In genomic region chrX:15906544-15906943, GRCh38 we compare ENCODE assay signal across 22 cellular contexts.
"Had no signal": no experiment of that assay in that cellular context is flagged by ENCODE, and none has a peak within 500 bp of the region (broad histone marks: within the 10 kb centered on the region; RNA-seq: fewer than 3 reads in every experiment).

No MANE protein-coding gene starts in this region.

- H3K4me1 ChIP-seq: breast epithelium, prostate gland, stomach, suprapubic skin had no signal

- H3K9me3 ChIP-seq: breast epithelium, ovary, prostate gland, suprapubic skin, tibial nerve had no signal

- H3K4me3 Mint-ChIP-seq: activated CD4-positive, alpha-beta T cell treated with anti-CD3 and anti-CD28 coated beads, Interleukin-2, amount 10 ng/mL, durations not matched to agents 7 days and 5 days; activated CD8-positive, alpha-beta memory T cell treated with anti-CD3 and anti-CD28 coated beads, Interleukin-2, amount 10 ng/mL, durations not matched to agents 7 days and 5 days; activated CD8-positive, alpha-beta T cell treated with anti-CD3 and anti-CD28 coated beads for 36 hours; natural killer cell; T-cell; T-helper 2 cell treated with Interferon-gamma antibody and Interleukin-4, amounts not matched to agents 5 μg/mL and 100 μg/mL, for 36 hours had no signal

- H3K27ac Mint-ChIP-seq: activated CD4-positive, alpha-beta T cell treated with anti-CD3 and anti-CD28 coated beads, Interleukin-2, amount 10 ng/mL, durations not matched to agents 7 days and 5 days; activated CD8-positive, alpha-beta memory T cell treated with anti-CD3 and anti-CD28 coated beads, Interleukin-2, amount 10 ng/mL, durations not matched to agents 7 days and 5 days; activated CD8-positive, alpha-beta T cell treated with anti-CD3 and anti-CD28 coated beads for 36 hours; activated naive CD4-positive, alpha-beta T cell treated with anti-CD3 and anti-CD28 coated beads, Interleukin-2, amount 50 U/mL, for 72 hours; natural killer cell; T-cell; T-helper 2 cell treated with Interferon-gamma antibody and Interleukin-4, amounts not matched to agents 5 μg/mL and 100 μg/mL, for 36 hours had no signal

- H3K27me3 ChIP-seq: ovary, suprapubic skin, tibial nerve had no signal

- H3K36me3 ChIP-seq: breast epithelium, ovary, prostate gland, stomach, suprapubic skin, tibial nerve had no signal

- DNase-seq: activated CD4-positive, alpha-beta T cell treated with anti-CD3 and anti-CD28 coated beads, Interleukin-2, amount 10 ng/mL, durations not matched to agents 7 days and 5 days; activated CD4-positive, CD25-positive, alpha-beta regulatory T cell treated with anti-CD3 and anti-CD28 coated beads, Interleukin-2, amount 50 U/mL, for 72 hours; activated CD8-positive, alpha-beta memory T cell treated with anti-CD3 and anti-CD28 coated beads, Interleukin-2, amount 10 ng/mL, durations not matched to agents 7 days and 5 days; activated CD8-positive, alpha-beta T cell treated with anti-CD3 and anti-CD28 coated beads for 36 hours; activated gamma-delta T cell treated with Interleukin-2 at 50 U/mL for 16 hours; aorta; cortex of kidney; foreskin fibroblast; kidney; midbrain; natural killer cell; ovary; stimulated activated CD4-positive, alpha-beta T cell treated with anti-CD3 and anti-CD28 coated beads, Interleukin-1b, Interleukin-23, amount 100 ng/mL, for 48 hours; stomach; T-cell had no signal

- H3K4me1 Mint-ChIP-seq: activated CD4-positive, alpha-beta T cell treated with anti-CD3 and anti-CD28 coated beads, Interleukin-2, amount 10 ng/mL, durations not matched to agents 7 days and 5 days; activated CD8-positive, alpha-beta memory T cell treated with anti-CD3 and anti-CD28 coated beads, Interleukin-2, amount 10 ng/mL, durations not matched to agents 7 days and 5 days; natural killer cell; T-cell had no signal

- H3K9me3 Mint-ChIP-seq: activated CD4-positive, alpha-beta T cell treated with anti-CD3 and anti-CD28 coated beads, Interleukin-2, amount 10 ng/mL, durations not matched to agents 7 days and 5 days; natural killer cell; T-helper 2 cell treated with Interferon-gamma antibody and Interleukin-4, amounts not matched to agents 5 μg/mL and 100 μg/mL, for 36 hours had no signal

- H3K4me3 ChIP-seq: breast epithelium, ovary, prostate gland, stomach, suprapubic skin, tibial nerve had no signal

- H3K27me3 Mint-ChIP-seq: activated CD4-positive, alpha-beta T cell treated with anti-CD3 and anti-CD28 coated beads, Interleukin-2, amount 10 ng/mL, durations not matched to agents 7 days and 5 days; activated CD8-positive, alpha-beta memory T cell treated with anti-CD3 and anti-CD28 coated beads, Interleukin-2, amount 10 ng/mL, durations not matched to agents 7 days and 5 days; activated CD8-positive, alpha-beta T cell treated with anti-CD3 and anti-CD28 coated beads for 36 hours had no signal

- ATAC-seq: activated CD8-positive, alpha-beta memory T cell treated with anti-CD3 and anti-CD28 coated beads, Interleukin-2, amount 10 ng/mL, durations not matched to agents 7 days and 5 days; activated CD8-positive, alpha-beta T cell treated with anti-CD3 and anti-CD28 coated beads for 36 hours; activated naive CD4-positive, alpha-beta T cell treated with anti-CD3 and anti-CD28 coated beads, Interleukin-2, amount 50 U/mL, for 72 hours; natural killer cell; T-cell had no signal

- H3K36me3 Mint-ChIP-seq: activated CD8-positive, alpha-beta memory T cell treated with anti-CD3 and anti-CD28 coated beads, Interleukin-2, amount 10 ng/mL, durations not matched to agents 7 days and 5 days; natural killer cell had no signal

- H3K27ac ChIP-seq: breast epithelium, ovary, prostate gland, stomach, suprapubic skin, tibial nerve, VCaP had no signal
